In genomic region chr1:53328490-53329182, GRCh38 we compare ENCODE assay signal across 8 cellular contexts. TPM values are rescaled to one million over a fixed set of nuclear protein-coding genes. Genes with fewer than 3 reads are reported as not detected.
DNase-seq lines count a peak whose midpoint lies in the region; ATAC-seq, FAIRE-seq and TF ChIP-seq lines count a peak whose summit lies in the region.

No MANE protein-coding gene starts in this region.

- H3K27me3 Mint-ChIP-seq in activated CD4-positive, alpha-beta T cell treated with anti-CD3 and anti-CD28 coated beads, Interleukin-2, amount 10 ng/mL, durations not matched to agents 24 days and 14 days = no peaks in the 10 kb centered on the region
- no peaks in the 10 kb centered on the region for H3K27me3 Mint-ChIP-seq in T-helper 17 cell

- peaks cover 8 to 18% of the 10 kb centered on the region in 2 donors for H3K4me1 ChIP-seq in gastrocnemius medialis
- peaks cover 23 to 24% of the 10 kb centered on the region in 2 donors for H3K4me1 ChIP-seq in thyroid gland

- peaks cover 30% of the 10 kb centered on the region for H3K4me1 Mint-ChIP-seq in activated CD4-positive, alpha-beta T cell treated with anti-CD3 and anti-CD28 coated beads, Interleukin-2, amount 10 ng/mL, durations not matched to agents 24 days and 14 days
- peaks cover 34% of the 10 kb centered on the region for H3K4me1 Mint-ChIP-seq in T-helper 17 cell

- no peak for FAIRE-seq in D721Med (lab: Jason Lieb, UNC)

- H3K27ac Mint-ChIP-seq in activated CD4-positive, alpha-beta T cell treated with anti-CD3 and anti-CD28 coated beads, Interleukin-2, amount 10 ng/mL, durations not matched to agents 24 days and 14 days = peak overlapping the region; percentile 98
- peak overlapping the region; percentile 61 for H3K27ac Mint-ChIP-seq in T-helper 17 cell

- TF ChIP-seq CTCF in fibroblast of mammary gland (conservative IDR thresholded peaks at IDR 0.05; ENCODE audit: control insufficient read depth, insufficient read depth, low read depth, low read length) (no peak), gastrocnemius medialis (IDR thresholded peaks at IDR 0.05 in 4 of 5, conservative IDR thresholded peaks at IDR 0.05 in 1 of 5) (no peak), thyroid gland (IDR thresholded peaks at IDR 0.05) (no peak), D721Med (IDR thresholded peaks at IDR 0.05; ENCODE audit: insufficient read depth, missing control alignments) (no peak)

- H3K9me3 Mint-ChIP-seq in activated CD4-positive, alpha-beta T cell treated with anti-CD3 and anti-CD28 coated beads, Interleukin-2, amount 10 ng/mL, durations not matched to agents 24 days and 14 days = no peaks in the 10 kb centered on the region

- no peaks in the 10 kb centered on the region for H3K9me3 ChIP-seq in T-helper 17 cell (ENCODE audit: control insufficient read depth, low read length, poor library complexity, severe bottlenecking)
- H3K9me3 ChIP-seq in gastrocnemius medialis = no peaks in the 10 kb centered on the region
- H3K9me3 ChIP-seq in thyroid gland = no peaks in the 10 kb centered on the region

- intact Hi-C loops in activated CD4-positive, alpha-beta T cell treated with anti-CD3 and anti-CD28 coated beads, Interleukin-2, amount 10 ng/mL, durations not matched to agents 24 days and 14 days (cut with micrococcal nuclease) = loop anchor here (5.0 kb wide), 4 partner anchors 724 to 1711 kb away; partner anchors contain the start of genes BTF3L4, ORC1, OSBPL9 and PRPF38A
- intact Hi-C loops in gastrocnemius medialis (cut with DNase I; ENCODE audit: low total_unique reads) = no loop called here
- intact Hi-C loops in thyroid gland (cut with DNase I) = no loop called here

- peak overlapping the region; percentile 95 for H3K4me3 Mint-ChIP-seq in activated CD4-positive, alpha-beta T cell treated with anti-CD3 and anti-CD28 coated beads, Interleukin-2, amount 10 ng/mL, durations not matched to agents 24 days and 14 days
- peak overlapping the region; percentile 96 for H3K4me3 Mint-ChIP-seq in T-helper 17 cell

- 63 to 79% methylated on average over 22 to 23 of the region's 29 CpGs for WGBS in thyroid gland, 2 donors

- ATAC-seq in T-helper 17 cell = no peak
- no peak for ATAC-seq in gastrocnemius medialis

- H3K4me3 ChIP-seq in fibroblast of mammary gland (ENCODE audit: control insufficient read depth, low read depth, low read length) = peak overlapping the region; percentile 50
- peak overlapping the region; percentile 29 to 45 (median 44) for H3K4me3 ChIP-seq in gastrocnemius medialis
- no peak overlapping the region for H3K4me3 ChIP-seq in thyroid gland (replicated peaks in 1 of 3)

- peak; percentile 74 for DNase-seq in activated CD4-positive, alpha-beta T cell treated with anti-CD3 and anti-CD28 coated beads, Interleukin-2, amount 10 ng/mL, durations not matched to agents 24 days and 14 days
- DNase-seq in activated CD4-positive, alpha-beta T cell treated with anti-CD3 and anti-CD28 coated beads, Interleukin-2, amount 50 U/mL, for 4 hours = no peak
- no peak for DNase-seq in T-helper 17 cell
- no peak for DNase-seq in fibroblast of mammary gland (ENCODE audit: low read depth)
- DNase-seq in gastrocnemius medialis = peak in 1 of 2 donors; percentile 7
- DNase-seq in SW480 (ENCODE audit: low spot score) = no peak
- DNase-seq in thyroid gland = no peak
- DNase-seq in D721Med (ENCODE audit: insufficient read length, low spot score) = no peak

- H3K27ac ChIP-seq in gastrocnemius medialis (no peak overlapping the region), thyroid gland (no peak overlapping the region)

- H3K36me3 ChIP-seq in gastrocnemius medialis (no peaks in the 10 kb centered on the region), thyroid gland (no peaks in the 10 kb centered on the region)

- TF ChIP-seq POLR2A in gastrocnemius medialis (IDR thresholded peaks at IDR 0.05) = no peak
- TF ChIP-seq POLR2A in thyroid gland (IDR thresholded peaks at IDR 0.05) = no peak

- H3K27me3 ChIP-seq in gastrocnemius medialis (no peaks in the 10 kb centered on the region), thyroid gland (no peaks in the 10 kb centered on the region)

- H3K36me3 Mint-ChIP-seq in activated CD4-positive, alpha-beta T cell treated with anti-CD3 and anti-CD28 coated beads, Interleukin-2, amount 10 ng/mL, durations not matched to agents 24 days and 14 days (ENCODE audit: low read depth) = peaks cover 32% of the 10 kb centered on the region
- no peaks in the 10 kb centered on the region for H3K36me3 Mint-ChIP-seq in T-helper 17 cell (ENCODE audit: low read depth)

- in situ Hi-C loops in gastrocnemius medialis (cut with MboI; ENCODE audit: low sequenced_read_pairs in 4 of 4) = no loop called here

RNA-seq across cellular contexts. Expression of gene LRP8, which starts 0.8 kb away (rescaled TPM):
- 76.8 and 81.6 TPM in 2 replicates for total RNA-seq in activated CD4-positive, alpha-beta T cell treated with anti-CD3 and anti-CD28 coated beads, Interleukin-2, amount 10 ng/mL, durations not matched to agents 24 days and 14 days
- total RNA-seq in T-helper 17 cell = 10 to 100 TPM; 15.1 to 18.6 TPM
- total RNA-seq in gastrocnemius medialis = 1 to 10 TPM in 2 of 4 donors, under 1 TPM in 2; 0.36 to 4.2 (median 1.4) TPM
- total RNA-seq in thyroid gland = 100 to 1,000 TPM in 3 of 4 donors, 10 to 100 TPM in 1; 92.8 to 200 (median 143) TPM

Comparison
In these comparisons a context has a peak if more than half of its experiments do, and no peak if none do; other contexts are left out.
1. H3K4me3 ChIP-seq: peak in fibroblast of mammary gland (single experiment) and gastrocnemius medialis (4 of 4); none in thyroid gland (0 of 3).